Comparison of ENCODE assay signal across 13 cellular contexts in the genomic region with DNA sequence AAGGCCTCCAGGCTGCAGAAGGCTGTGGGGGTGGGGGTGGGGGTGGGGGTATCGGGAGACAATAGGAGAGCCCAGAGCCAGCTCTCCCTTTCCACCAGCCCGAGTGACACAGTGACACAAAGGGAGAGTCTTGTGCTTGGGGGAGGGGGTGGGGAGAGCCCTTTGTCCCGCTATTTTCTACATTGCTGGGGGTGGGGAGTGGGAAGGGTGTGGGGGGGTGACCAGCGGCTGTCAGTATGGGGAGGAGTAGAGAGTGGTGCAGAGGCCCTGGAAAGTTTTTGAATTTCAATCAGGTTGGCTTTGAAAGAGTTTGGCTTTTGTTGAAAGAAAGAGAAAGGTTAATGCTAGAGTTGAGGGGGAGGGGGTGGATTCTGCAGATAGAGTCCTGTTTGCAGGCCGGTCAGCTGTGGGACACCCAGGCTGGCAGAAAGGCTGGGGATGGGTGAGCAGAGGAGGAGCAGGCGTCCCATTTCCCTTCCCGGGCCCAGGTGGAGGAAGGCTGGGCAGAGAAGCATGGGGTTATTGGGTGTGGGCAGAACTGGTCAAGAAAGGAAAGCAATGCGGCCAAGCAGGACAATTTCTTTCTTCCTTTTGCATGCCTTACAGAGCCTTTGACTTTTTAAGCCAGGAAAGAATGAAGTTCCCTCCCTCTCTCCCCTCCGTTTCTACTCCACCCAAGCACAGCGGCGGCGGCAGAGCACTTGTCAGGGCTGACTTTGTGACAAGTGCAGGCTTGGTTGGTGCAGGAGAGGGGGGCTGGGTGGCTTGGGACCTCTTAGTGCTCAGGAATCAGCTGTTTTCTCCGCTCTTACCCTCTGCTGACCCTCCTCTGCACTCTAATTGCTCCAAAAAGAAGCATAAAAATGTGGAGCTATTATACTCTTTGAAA.
DNase-seq lines count a peak whose midpoint lies in the region; ATAC-seq and TF ChIP-seq lines count a peak whose summit lies in the region.
"Had no signal": no experiment of that assay in that cellular context is flagged by ENCODE, and none has a peak within 500 bp of the region (broad histone marks: within the 10 kb centered on the region; RNA-seq: fewer than 3 reads in every experiment).

No MANE protein-coding gene starts in this region.

- BruUV-seq in PC-3 (replicated peaks; lab: Mats Ljungman, UMichigan), result no TSS peak

- H3K27me3 ChIP-seq in PC-3 (ENCODE audit: low read length) (0 out of 2 replicates have a peak, but pooled peaks cover 3% of the 10 kb centered on the region), left lung (peaks cover 6 to 14% of the 10 kb centered on the region in 2 donors)

- CTCF ChIA-PET in PC-3 (lab: Charles Lee), result no interaction called here

- H3K4me1 ChIP-seq in PC-3 (ENCODE audit: insufficient read depth, low read length) (no peaks in the 10 kb centered on the region), left lung (peaks cover 0 to 7% of the 10 kb centered on the region in 2 donors)
- H3K4me1 ChIP-seq: Caco-2 had no signal

- H3K4me3 ChIP-seq in PC-3 (ENCODE audit: low read length) (no peak overlapping the region), epithelial cell of proximal tubule (ENCODE audit: low read depth, low read length) (peak overlapping the region; percentile 10), left lung (no peak overlapping the region)

- no peaks in the 10 kb centered on the region for H3F3A ChIP-seq in PC-3 (ENCODE audit: low read length, unreplicated experiment)

- no peak overlapping the region for H2AFZ ChIP-seq in PC-3 (ENCODE audit: low read length)

- H3K9me3 ChIP-seq in PC-3 (ENCODE audit: low read length) (no peaks in the 10 kb centered on the region), left lung (no peaks in the 10 kb centered on the region)
- H3K9me3 ChIP-seq: Caco-2 had no signal

- H3K9me2 ChIP-seq in PC-3 (replicated peaks; ENCODE audit: low read length), result no peaks in the 10 kb centered on the region

- ATAC-seq in PC-3 (no peak), left lung (peak; percentile 82), HG03439 (IDR thresholded peaks at IDR 0.05; ENCODE audit: unreplicated experiment) (no peak), HG03342 (IDR thresholded peaks at IDR 0.05; ENCODE audit: unreplicated experiment) (no peak)

- H3K27ac ChIP-seq in PC-3 (ENCODE audit: low read length), result no peak overlapping the region
- H3K27ac ChIP-seq in left lung, result no peak overlapping the region
- peak overlapping the region; percentile 99 for H3K27ac ChIP-seq in substantia nigra (ENCODE audit: low read depth, low read length, poor library complexity, severe bottlenecking)

- DNase-seq in PC-3, result no peak
- DNase-seq in epithelial cell of proximal tubule (ENCODE audit: low read depth), result no peak
- DNase-seq in left lung, result no peak
- DNase-seq in substantia nigra (lab: John Stamatoyannopoulos, UW), result peak in 46 of 49 donors; percentile 46 to 96 (median 76)
- no peak for DNase-seq in stimulated activated CD8-positive, alpha-beta memory T cell treated with anti-CD3 and anti-CD28 coated beads, Interleukin-4, amount 100 ng/mL, for 48 hours
- DNase-seq: activated CD4-positive, alpha-beta memory T cell treated with anti-CD3 and anti-CD28 coated beads, Interleukin-2, amount 10 ng/mL, durations not matched to agents 7 days and 5 days; activated naive CD4-positive, alpha-beta T cell treated with Interleukin-2 at 50 U/mL for 16 hours; cortex of kidney; NCI-H2107; stimulated activated naive CD4-positive, alpha-beta T cell treated with Interleukin-2 at 50 U/mL for 16 hours had no signal

- no peak for TF ChIP-seq CTCF in PC-3 (conservative IDR thresholded peaks at IDR 0.05; ENCODE audit: low read depth, low read length)
- TF ChIP-seq CTCF in epithelial cell of proximal tubule (conservative IDR thresholded peaks at IDR 0.05; ENCODE audit: low read depth, low read length), result no peak
- TF ChIP-seq CTCF in left lung (IDR thresholded peaks at IDR 0.05), result no peak

- H3K36me3 ChIP-seq in PC-3 (ENCODE audit: low read depth, low read length), result no peaks in the 10 kb centered on the region
- no peaks in the 10 kb centered on the region for H3K36me3 ChIP-seq in left lung

- H3K79me2 ChIP-seq in PC-3 (ENCODE audit: low read length), result no peaks in the 10 kb centered on the region

- H4K20me1 ChIP-seq in PC-3 (ENCODE audit: low read length), result no peaks in the 10 kb centered on the region

- no peak overlapping the region for H3K9ac ChIP-seq in PC-3 (ENCODE audit: low read length)

- peak overlapping the region; percentile 26 for H3K4me2 ChIP-seq in PC-3 (ENCODE audit: low read length)

- POLR2A ChIA-PET in PC-3 (lab: Charles Lee; ENCODE audit: unreplicated experiment), result no interaction called here

- intact Hi-C loops in PC-3 (cut with micrococcal nuclease) (no loop called here), left lung (cut with DNase I) (no loop called here)

Comparison
In these comparisons a context has a peak if more than half of its experiments do, and no peak if none do; other contexts are left out.
1. DNase-seq: peak in substantia nigra (46 of 49); none in PC-3 (single experiment), epithelial cell of proximal tubule (single experiment), left lung (0 of 2) and stimulated activated CD8-positive, alpha-beta memory T cell treated with anti-CD3 and anti-CD28 coated beads, Interleukin-4, amount 100 ng/mL, for 48 hours (single experiment).